11 cellular contexts compared by ENCODE assay signal in genomic region chr18:79868811-79869541, GRCh38.
"Had no signal": no experiment of that assay in that cellular context is flagged by ENCODE, and none has a peak within 500 bp of the region (broad histone marks: within the 10 kb centered on the region; RNA-seq: fewer than 3 reads in every experiment).

No MANE protein-coding gene starts in this region.

- H3K9me3 ChIP-seq: gastroesophageal sphincter, sigmoid colon had no signal

- ATAC-seq: gastroesophageal sphincter; naive thymus-derived CD8-positive, alpha-beta T cell; T-helper 17 cell; WTC11 had no signal

- H3K36me3 ChIP-seq: gastroesophageal sphincter, sigmoid colon had no signal

- H3K4me3 ChIP-seq: gastroesophageal sphincter, lung, sigmoid colon had no signal

- H3K4me1 ChIP-seq: gastroesophageal sphincter, sigmoid colon had no signal

- H3K27ac ChIP-seq: gastroesophageal sphincter, sigmoid colon had no signal

- DNase-seq: activated CD4-positive, alpha-beta T cell treated with anti-CD3 and anti-CD28 coated beads, Interleukin-2, amount 10 ng/mL, durations not matched to agents 24 days and 14 days; activated naive CD4-positive, alpha-beta T cell treated with Interleukin-2 at 50 U/mL for 16 hours; effector CD8-positive, alpha-beta T cell; naive thymus-derived CD8-positive, alpha-beta T cell; occipital lobe; sigmoid colon; stimulated activated CD4-positive, alpha-beta T cell treated with anti-CD3 and anti-CD28 coated beads, Interleukin-12 subunit alpha, Interleukin-12 subunit beta, amount 100 ng/mL, for 4 hours; T-helper 17 cell had no signal
